In the genomic region with DNA sequence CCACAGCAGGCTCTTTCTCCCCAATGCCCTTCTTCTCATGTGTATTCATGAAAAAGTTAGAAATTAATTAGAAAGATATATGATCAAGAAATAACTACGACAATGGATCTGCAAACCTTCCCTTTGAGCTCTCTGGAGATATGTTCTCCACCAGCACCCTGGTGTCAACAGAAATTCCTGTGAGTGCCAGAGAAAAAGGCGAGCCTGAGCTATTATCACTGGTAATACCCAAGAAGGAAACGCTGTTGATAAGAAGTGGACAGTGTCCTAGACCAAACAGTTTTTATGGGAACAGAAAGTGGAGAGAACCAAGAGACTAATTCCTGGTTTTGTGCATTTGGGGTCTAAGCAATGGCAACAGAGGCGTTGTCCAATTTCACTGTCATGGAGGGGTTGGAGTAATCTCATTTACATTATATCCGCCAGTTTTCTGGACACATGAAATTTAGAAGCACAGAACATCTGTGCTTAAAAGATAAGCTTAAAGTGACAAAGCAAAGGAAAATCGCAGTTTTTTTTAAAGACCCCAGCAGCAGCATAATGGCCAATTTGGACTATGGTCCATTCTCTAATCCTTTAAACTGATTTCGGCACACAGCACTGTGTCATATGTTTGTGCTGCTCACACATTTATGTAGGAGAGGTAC, we compare ENCODE assay signal across 1 cellular context.
TF ChIP-seq lines count a peak whose summit lies in the region.

No MANE protein-coding gene starts in this region.

TF ChIP-seq in K562, 482 proteins besides CTCF, POLR2A, EP300 and RAD21 (continued from another document and continues in another):
- TF ChIP-seq, protein P1, sequence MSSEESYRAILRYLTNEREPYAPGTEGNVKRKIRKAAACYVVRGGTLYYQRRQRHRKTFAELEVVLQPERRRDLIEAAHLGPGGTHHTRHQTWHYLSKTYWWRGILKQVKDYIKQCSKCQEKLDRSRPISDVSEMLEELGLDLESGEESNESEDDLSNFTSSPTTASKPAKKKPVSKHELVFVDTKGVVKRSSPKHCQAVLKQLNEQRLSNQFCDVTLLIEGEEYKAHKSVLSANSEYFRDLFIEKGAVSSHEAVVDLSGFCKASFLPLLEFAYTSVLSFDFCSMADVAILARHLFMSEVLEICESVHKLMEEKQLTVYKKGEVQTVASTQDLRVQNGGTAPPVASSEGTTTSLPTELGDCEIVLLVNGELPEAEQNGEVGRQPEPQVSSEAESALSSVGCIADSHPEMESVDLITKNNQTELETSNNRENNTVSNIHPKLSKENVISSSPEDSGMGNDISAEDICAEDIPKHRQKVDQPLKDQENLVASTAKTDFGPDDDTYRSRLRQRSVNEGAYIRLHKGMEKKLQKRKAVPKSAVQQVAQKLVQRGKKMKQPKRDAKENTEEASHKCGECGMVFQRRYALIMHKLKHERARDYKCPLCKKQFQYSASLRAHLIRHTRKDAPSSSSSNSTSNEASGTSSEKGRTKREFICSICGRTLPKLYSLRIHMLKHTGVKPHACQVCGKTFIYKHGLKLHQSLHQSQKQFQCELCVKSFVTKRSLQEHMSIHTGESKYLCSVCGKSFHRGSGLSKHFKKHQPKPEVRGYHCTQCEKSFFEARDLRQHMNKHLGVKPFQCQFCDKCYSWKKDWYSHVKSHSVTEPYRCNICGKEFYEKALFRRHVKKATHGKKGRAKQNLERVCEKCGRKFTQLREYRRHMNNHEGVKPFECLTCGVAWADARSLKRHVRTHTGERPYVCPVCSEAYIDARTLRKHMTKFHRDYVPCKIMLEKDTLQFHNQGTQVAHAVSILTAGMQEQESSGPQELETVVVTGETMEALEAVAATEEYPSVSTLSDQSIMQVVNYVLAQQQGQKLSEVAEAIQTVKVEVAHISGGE (CRISPR knock-in tag; IDR thresholded peaks at IDR 0.05), result peak in 1 of 3 experiments; percentile 59; a peak in 1 of 6 replicates
- peak in 1 of 2 experiments; percentile 71; a peak in 1 of 4 replicates for TF ChIP-seq RCOR1 (IDR thresholded peaks at IDR 0.05; ENCODE audit: borderline replicate concordance in 1 of 2, low read depth in 2 of 2, low read length in 2 of 2)
- TF ChIP-seq SMAD1 (IDR thresholded peaks at IDR 0.05; ENCODE audit: low read depth, low read length, partially characterized antibody), result no peak
- no peak for TF ChIP-seq NFATC3 (IDR thresholded peaks at IDR 0.05)
- TF ChIP-seq, protein P2, sequence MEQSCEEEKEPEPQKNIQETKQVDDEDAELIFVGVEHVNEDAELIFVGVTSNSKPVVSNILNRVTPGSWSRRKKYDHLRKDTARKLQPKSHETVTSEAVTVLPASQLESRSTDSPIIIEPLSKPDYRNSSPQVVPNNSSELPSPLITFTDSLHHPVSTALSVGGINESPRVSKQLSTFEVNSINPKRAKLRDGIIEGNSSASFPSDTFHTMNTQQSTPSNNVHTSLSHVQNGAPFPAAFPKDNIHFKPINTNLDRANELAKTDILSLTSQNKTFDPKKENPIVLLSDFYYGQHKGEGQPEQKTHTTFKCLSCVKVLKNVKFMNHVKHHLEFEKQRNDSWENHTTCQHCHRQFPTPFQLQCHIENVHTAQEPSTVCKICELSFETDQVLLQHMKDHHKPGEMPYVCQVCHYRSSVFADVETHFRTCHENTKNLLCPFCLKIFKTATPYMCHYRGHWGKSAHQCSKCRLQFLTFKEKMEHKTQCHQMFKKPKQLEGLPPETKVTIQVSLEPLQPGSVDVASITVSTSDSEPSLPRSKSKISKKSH (CRISPR knock-in tag; IDR thresholded peaks at IDR 0.05), result no peak
- peak; percentile 30; the same call in 1 of the 2 replicates for TF ChIP-seq GABPA (tag; conservative IDR thresholded peaks at IDR 0.05; ENCODE audit: low read depth)
- TF ChIP-seq, protein P3, sequence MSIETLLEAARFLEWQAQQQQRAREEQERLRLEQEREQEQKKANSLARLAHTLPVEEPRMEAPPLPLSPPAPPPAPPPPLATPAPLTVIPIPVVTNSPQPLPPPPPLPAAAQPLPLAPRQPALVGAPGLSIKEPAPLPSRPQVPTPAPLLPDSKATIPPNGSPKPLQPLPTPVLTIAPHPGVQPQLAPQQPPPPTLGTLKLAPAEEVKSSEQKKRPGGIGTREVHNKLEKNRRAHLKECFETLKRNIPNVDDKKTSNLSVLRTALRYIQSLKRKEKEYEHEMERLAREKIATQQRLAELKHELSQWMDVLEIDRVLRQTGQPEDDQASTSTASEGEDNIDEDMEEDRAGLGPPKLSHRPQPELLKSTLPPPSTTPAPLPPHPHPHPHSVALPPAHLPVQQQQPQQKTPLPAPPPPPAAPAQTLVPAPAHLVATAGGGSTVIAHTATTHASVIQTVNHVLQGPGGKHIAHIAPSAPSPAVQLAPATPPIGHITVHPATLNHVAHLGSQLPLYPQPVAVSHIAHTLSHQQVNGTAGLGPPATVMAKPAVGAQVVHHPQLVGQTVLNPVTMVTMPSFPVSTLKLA (conservative IDR thresholded peaks at IDR 0.05), result 0 out of 4 replicates have a peak, but pooled peaks of 1 of the 2 experiments have one; percentile 19
- TF ChIP-seq FOXM1 (IDR thresholded peaks at IDR 0.05; ENCODE audit: low read depth), result peak; percentile 46; the same call in 1 of the 2 replicates
- TF ChIP-seq FOXM1 (CRISPR knock-in tag; IDR thresholded peaks at IDR 0.05; ENCODE audit: low read depth), result no peak
- no peak for TF ChIP-seq ZBTB1 (CRISPR knock-in tag; IDR thresholded peaks at IDR 0.05; ENCODE audit: borderline replicate concordance, low read depth)
- TF ChIP-seq POLR2AphosphoS2 (IDR thresholded peaks at IDR 0.05; ENCODE audit: low read length), result no peak
- TF ChIP-seq, protein P4, sequence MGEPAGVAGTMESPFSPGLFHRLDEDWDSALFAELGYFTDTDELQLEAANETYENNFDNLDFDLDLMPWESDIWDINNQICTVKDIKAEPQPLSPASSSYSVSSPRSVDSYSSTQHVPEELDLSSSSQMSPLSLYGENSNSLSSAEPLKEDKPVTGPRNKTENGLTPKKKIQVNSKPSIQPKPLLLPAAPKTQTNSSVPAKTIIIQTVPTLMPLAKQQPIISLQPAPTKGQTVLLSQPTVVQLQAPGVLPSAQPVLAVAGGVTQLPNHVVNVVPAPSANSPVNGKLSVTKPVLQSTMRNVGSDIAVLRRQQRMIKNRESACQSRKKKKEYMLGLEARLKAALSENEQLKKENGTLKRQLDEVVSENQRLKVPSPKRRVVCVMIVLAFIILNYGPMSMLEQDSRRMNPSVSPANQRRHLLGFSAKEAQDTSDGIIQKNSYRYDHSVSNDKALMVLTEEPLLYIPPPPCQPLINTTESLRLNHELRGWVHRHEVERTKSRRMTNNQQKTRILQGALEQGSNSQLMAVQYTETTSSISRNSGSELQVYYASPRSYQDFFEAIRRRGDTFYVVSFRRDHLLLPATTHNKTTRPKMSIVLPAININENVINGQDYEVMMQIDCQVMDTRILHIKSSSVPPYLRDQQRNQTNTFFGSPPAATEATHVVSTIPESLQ (CRISPR knock-in tag; IDR thresholded peaks at IDR 0.05), result no peak
- TF ChIP-seq RBFOX2 (IDR thresholded peaks at IDR 0.05; ENCODE audit: low read depth, low read length), result no peak
- TF ChIP-seq TCF3 (CRISPR knock-in tag; IDR thresholded peaks at IDR 0.05), result peak; percentile 82
- TF ChIP-seq ZNF347 (CRISPR knock-in tag; IDR thresholded peaks at IDR 0.05; ENCODE audit: low read depth), result no peak
- no peak for TF ChIP-seq PHTF2 (CRISPR knock-in tag; IDR thresholded peaks at IDR 0.05)
- TF ChIP-seq TGIF2 (CRISPR knock-in tag; IDR thresholded peaks at IDR 0.05), result no peak
- TF ChIP-seq ZNF384 (IDR thresholded peaks at IDR 0.05; ENCODE audit: low read depth, low read length), result peak; percentile 84
- no peak for TF ChIP-seq ZNF668 (CRISPR knock-in tag; IDR thresholded peaks at IDR 0.05)
- no peak for TF ChIP-seq RFX1 (IDR thresholded peaks at IDR 0.05)
- 0 out of 4 replicates have a peak, but pooled peaks of 1 of the 2 experiments have one; percentile 37 for TF ChIP-seq CSDE1 (IDR thresholded peaks at IDR 0.05)
- TF ChIP-seq, protein P5, sequence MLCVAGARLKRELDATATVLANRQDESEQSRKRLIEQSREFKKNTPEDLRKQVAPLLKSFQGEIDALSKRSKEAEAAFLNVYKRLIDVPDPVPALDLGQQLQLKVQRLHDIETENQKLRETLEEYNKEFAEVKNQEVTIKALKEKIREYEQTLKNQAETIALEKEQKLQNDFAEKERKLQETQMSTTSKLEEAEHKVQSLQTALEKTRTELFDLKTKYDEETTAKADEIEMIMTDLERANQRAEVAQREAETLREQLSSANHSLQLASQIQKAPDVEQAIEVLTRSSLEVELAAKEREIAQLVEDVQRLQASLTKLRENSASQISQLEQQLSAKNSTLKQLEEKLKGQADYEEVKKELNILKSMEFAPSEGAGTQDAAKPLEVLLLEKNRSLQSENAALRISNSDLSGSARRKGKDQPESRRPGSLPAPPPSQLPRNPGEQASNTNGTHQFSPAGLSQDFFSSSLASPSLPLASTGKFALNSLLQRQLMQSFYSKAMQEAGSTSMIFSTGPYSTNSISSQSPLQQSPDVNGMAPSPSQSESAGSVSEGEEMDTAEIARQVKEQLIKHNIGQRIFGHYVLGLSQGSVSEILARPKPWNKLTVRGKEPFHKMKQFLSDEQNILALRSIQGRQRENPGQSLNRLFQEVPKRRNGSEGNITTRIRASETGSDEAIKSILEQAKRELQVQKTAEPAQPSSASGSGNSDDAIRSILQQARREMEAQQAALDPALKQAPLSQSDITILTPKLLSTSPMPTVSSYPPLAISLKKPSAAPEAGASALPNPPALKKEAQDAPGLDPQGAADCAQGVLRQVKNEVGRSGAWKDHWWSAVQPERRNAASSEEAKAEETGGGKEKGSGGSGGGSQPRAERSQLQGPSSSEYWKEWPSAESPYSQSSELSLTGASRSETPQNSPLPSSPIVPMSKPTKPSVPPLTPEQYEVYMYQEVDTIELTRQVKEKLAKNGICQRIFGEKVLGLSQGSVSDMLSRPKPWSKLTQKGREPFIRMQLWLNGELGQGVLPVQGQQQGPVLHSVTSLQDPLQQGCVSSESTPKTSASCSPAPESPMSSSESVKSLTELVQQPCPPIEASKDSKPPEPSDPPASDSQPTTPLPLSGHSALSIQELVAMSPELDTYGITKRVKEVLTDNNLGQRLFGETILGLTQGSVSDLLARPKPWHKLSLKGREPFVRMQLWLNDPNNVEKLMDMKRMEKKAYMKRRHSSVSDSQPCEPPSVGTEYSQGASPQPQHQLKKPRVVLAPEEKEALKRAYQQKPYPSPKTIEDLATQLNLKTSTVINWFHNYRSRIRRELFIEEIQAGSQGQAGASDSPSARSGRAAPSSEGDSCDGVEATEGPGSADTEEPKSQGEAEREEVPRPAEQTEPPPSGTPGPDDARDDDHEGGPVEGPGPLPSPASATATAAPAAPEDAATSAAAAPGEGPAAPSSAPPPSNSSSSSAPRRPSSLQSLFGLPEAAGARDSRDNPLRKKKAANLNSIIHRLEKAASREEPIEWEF (CRISPR knock-in tag; IDR thresholded peaks at IDR 0.05), result no peak
- TF ChIP-seq MAZ (CRISPR knock-in tag; conservative IDR thresholded peaks at IDR 0.05 in 1 of 2, IDR thresholded peaks at IDR 0.05 in 1 of 2), result peak; percentile 8 to 26; a peak in 1 of 4 replicates
- TF ChIP-seq LEF1 (IDR thresholded peaks at IDR 0.05), result peak; percentile 79; the same call in 1 of the 2 replicates
- TF ChIP-seq, protein P6, sequence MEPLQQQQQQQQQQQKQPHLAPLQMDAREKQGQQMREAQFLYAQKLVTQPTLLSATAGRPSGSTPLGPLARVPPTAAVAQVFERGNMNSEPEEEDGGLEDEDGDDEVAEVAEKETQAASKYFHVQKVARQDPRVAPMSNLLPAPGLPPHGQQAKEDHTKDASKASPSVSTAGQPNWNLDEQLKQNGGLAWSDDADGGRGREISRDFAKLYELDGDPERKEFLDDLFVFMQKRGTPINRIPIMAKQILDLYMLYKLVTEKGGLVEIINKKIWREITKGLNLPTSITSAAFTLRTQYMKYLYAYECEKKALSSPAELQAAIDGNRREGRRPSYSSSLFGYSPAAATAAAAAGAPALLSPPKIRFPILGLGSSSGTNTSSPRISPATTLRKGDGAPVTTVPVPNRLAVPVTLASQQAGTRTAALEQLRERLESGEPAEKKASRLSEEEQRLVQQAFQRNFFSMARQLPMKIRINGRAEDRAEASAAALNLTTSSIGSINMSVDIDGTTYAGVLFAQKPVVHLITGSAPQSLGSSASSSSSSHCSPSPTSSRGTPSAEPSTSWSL (CRISPR knock-in tag; IDR thresholded peaks at IDR 0.05; ENCODE audit: borderline replicate concordance), result no peak
- TF ChIP-seq TRIM24 (IDR thresholded peaks at IDR 0.05), result 0 out of 4 replicates have a peak, but pooled peaks have one; percentile 31 to 48
- TF ChIP-seq CCAR2 (IDR thresholded peaks at IDR 0.05; ENCODE audit: low read depth, low read length), result no peak
- TF ChIP-seq, protein P7, sequence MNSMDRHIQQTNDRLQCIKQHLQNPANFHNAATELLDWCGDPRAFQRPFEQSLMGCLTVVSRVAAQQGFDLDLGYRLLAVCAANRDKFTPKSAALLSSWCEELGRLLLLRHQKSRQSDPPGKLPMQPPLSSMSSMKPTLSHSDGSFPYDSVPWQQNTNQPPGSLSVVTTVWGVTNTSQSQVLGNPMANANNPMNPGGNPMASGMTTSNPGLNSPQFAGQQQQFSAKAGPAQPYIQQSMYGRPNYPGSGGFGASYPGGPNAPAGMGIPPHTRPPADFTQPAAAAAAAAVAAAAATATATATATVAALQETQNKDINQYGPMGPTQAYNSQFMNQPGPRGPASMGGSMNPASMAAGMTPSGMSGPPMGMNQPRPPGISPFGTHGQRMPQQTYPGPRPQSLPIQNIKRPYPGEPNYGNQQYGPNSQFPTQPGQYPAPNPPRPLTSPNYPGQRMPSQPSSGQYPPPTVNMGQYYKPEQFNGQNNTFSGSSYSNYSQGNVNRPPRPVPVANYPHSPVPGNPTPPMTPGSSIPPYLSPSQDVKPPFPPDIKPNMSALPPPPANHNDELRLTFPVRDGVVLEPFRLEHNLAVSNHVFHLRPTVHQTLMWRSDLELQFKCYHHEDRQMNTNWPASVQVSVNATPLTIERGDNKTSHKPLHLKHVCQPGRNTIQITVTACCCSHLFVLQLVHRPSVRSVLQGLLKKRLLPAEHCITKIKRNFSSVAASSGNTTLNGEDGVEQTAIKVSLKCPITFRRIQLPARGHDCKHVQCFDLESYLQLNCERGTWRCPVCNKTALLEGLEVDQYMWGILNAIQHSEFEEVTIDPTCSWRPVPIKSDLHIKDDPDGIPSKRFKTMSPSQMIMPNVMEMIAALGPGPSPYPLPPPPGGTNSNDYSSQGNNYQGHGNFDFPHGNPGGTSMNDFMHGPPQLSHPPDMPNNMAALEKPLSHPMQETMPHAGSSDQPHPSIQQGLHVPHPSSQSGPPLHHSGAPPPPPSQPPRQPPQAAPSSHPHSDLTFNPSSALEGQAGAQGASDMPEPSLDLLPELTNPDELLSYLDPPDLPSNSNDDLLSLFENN (IDR thresholded peaks at IDR 0.05; ENCODE audit: low read depth in 2 of 2, low read length in 2 of 2), result peak in 1 of 2 experiments; percentile 41; a peak in 1 of 4 replicates
- TF ChIP-seq HDAC2 (IDR thresholded peaks at IDR 0.05), result peak; percentile 34; the same call in 1 of the 2 replicates
- peak; percentile 63; the same call in 1 of the 2 replicates for TF ChIP-seq ZNF589 (CRISPR knock-in tag; IDR thresholded peaks at IDR 0.05; ENCODE audit: low read depth)
- TF ChIP-seq PML (IDR thresholded peaks at IDR 0.05; ENCODE audit: low read length), result peak; percentile 42; the same call in 1 of the 2 replicates
- no peak for TF ChIP-seq PHF21A (IDR thresholded peaks at IDR 0.05; ENCODE audit: borderline replicate concordance, low read depth)
- TF ChIP-seq ZNF146 (CRISPR knock-in tag; IDR thresholded peaks at IDR 0.05; ENCODE audit: unreplicated experiment), result no peak
- no peak for TF ChIP-seq NFE2L1 (tag; IDR thresholded peaks at IDR 0.05; ENCODE audit: borderline replicate concordance, low read depth)
- peak; percentile 55; the same call in 1 of the 2 replicates for TF ChIP-seq NFRKB (IDR thresholded peaks at IDR 0.05; ENCODE audit: low read depth)
- TF ChIP-seq ATF7 (IDR thresholded peaks at IDR 0.05), result 0 out of 2 replicates have a peak, but pooled peaks have one; percentile 25
- no peak for TF ChIP-seq ELF4 (CRISPR knock-in tag; IDR thresholded peaks at IDR 0.05)
